ENCODE assay signal across 13 cellular contexts in the genomic region with DNA sequence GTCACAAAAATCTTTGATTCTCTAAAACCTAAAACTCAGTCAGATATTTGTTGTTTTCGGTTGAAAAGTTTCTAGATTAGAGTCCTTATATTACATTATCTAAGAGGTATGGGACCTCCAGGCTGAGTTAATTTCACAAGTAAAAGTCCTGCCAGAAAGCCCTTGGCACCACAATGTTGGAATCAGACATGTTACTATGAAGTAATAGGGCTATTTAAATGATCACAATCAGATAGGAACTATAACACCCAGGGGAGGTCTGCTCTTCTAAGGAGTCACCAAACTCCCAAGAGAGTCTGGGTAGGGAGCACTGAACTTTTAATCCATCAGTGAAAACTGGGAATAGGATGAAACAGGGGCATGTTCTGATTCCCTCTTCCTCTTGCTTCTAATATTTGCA. TPM values are rescaled to one million over a fixed set of nuclear protein-coding genes. Genes with fewer than 3 reads are reported as not detected.
DNase-seq lines count a peak whose midpoint lies in the region; ATAC-seq and TF ChIP-seq lines count a peak whose summit lies in the region.
"Had no signal": no experiment of that assay in that cellular context is flagged by ENCODE, and none has a peak within 500 bp of the region (broad histone marks: within the 10 kb centered on the region; RNA-seq: fewer than 3 reads in every experiment).

No MANE protein-coding gene starts in this region.

- 0 out of 2 replicates have a peak overlapping the region, but pooled peaks have one; percentile 22 for H2AFZ ChIP-seq in GM23248
- H2AFZ ChIP-seq: GM23338 had no signal

- H3K27me3 ChIP-seq in GM23248 (replicated peaks; ENCODE audit: insufficient read depth) (no peaks in the 10 kb centered on the region), esophagus muscularis mucosa (no peaks in the 10 kb centered on the region), suprapubic skin (no peaks in the 10 kb centered on the region), right cardiac atrium (ENCODE audit: control insufficient read depth, insufficient read depth) (no peaks in the 10 kb centered on the region)
- H3K27me3 ChIP-seq: BLaER1 treated with 17β-estradiol and CSF1 and Interleukin-3, amounts not matched to agents 10 nM and 100 nM had no signal

- no peak overlapping the region for H3K4me3 ChIP-seq in GM23248
- H3K4me3 ChIP-seq in esophagus muscularis mucosa = no peak overlapping the region
- H3K4me3 ChIP-seq in suprapubic skin = no peak overlapping the region
- H3K4me3 ChIP-seq in right cardiac atrium (ENCODE audit: low read length) = no peak overlapping the region
- H3K4me3 ChIP-seq: BLaER1 treated with 17β-estradiol and CSF1 and Interleukin-3, amounts not matched to agents 10 nM and 100 nM; GM23338 had no signal

- peaks cover 20% of the 10 kb centered on the region for H3F3A ChIP-seq in GM23248 (ENCODE audit: insufficient read depth)

- in situ Hi-C loops in GM23248 (cut with MboI) = no loop called here

- DNase-seq in GM23248 = peak; percentile 29
- DNase-seq in esophagus muscularis mucosa (ENCODE audit: extremely low spot score) = peak; percentile 24
- DNase-seq in left lobe of liver (ENCODE audit: low spot score) = no peak
- peak in 1 of 2 donors; percentile 53 for DNase-seq in suprapubic skin (ENCODE audit: low spot score in 2 of 2)
- no peak for DNase-seq in right cardiac atrium
- DNase-seq in activated CD4-positive, alpha-beta T cell treated with anti-CD3 and anti-CD28 coated beads, Interleukin-2, amount 50 U/mL, for 48 hours = no peak
- DNase-seq: ACHN; CD4-positive, CD25-positive, alpha-beta regulatory T cell; H7; IMR-90 had no signal

- H3K4me1 ChIP-seq in GM23248 (ENCODE audit: insufficient read depth) (peaks cover 22% of the 10 kb centered on the region), esophagus muscularis mucosa (peaks cover 7 to 10% (median 10%) of the 10 kb centered on the region in 4 donors), suprapubic skin (peaks cover 17% of the 10 kb centered on the region), right cardiac atrium (ENCODE audit: control insufficient read depth, insufficient read depth, low read length) (peaks cover 3% of the 10 kb centered on the region)

- H3K27ac ChIP-seq in GM23248 = no peak overlapping the region
- no peak overlapping the region for H3K27ac ChIP-seq in esophagus muscularis mucosa (replicated peaks in 1 of 4)
- H3K27ac ChIP-seq in suprapubic skin = peak overlapping the region; percentile 1
- H3K27ac ChIP-seq in right cardiac atrium (ENCODE audit: low read length) = no peak overlapping the region
- H3K27ac ChIP-seq: BLaER1 treated with 17β-estradiol and CSF1 and Interleukin-3, amounts not matched to agents 10 nM and 100 nM had no signal

- H3K9me3 ChIP-seq in GM23248 (ENCODE audit: low read depth) (no peaks in the 10 kb centered on the region), esophagus muscularis mucosa (peaks cover 0 to 16% (median 9%) of the 10 kb centered on the region in 4 donors), suprapubic skin (no peaks in the 10 kb centered on the region), right cardiac atrium (ENCODE audit: control insufficient read depth, low read length) (no peaks in the 10 kb centered on the region)

- 30 to 41% methylated on average over 1 of the region's 1 CpG for WGBS in GM23248 (ENCODE audit: low coverage in 1 of 2, low lambda C conversion rate in 2 of 2, missing lambda C conversion rate in 2 of 2), 2 experiments
- WGBS in esophagus muscularis mucosa = 94% methylated on average over 1 of the region's 1 CpG
- WGBS in suprapubic skin = 68% methylated on average over 1 of the region's 1 CpG
- WGBS in right cardiac atrium = 62% methylated on average over 1 of the region's 1 CpG

- intact Hi-C loops in esophagus muscularis mucosa (cut with DNase I) (no loop called here), right cardiac atrium (cut with DNase I) (loop anchor here in 2 of 4 donors (5.0 to 10.0 kb wide), 2 partner anchors 128 to 141 kb away; no protein-coding TSS in a partner anchor)

- peak; percentile 52 for ATAC-seq in left lobe of liver
- no peak for ATAC-seq in right cardiac atrium
- ATAC-seq in HG02678 (IDR thresholded peaks at IDR 0.05; ENCODE audit: unreplicated experiment) = no peak
- ATAC-seq: GM23338 had no signal

- TF ChIP-seq EP300 in esophagus muscularis mucosa (IDR thresholded peaks at IDR 0.05) = no peak
- no peak for TF ChIP-seq EP300 in suprapubic skin (IDR thresholded peaks at IDR 0.05)

- no peak overlapping the region for H3K9ac ChIP-seq in GM23248

- no peak for TF ChIP-seq CTCF in esophagus muscularis mucosa (IDR thresholded peaks at IDR 0.05)
- no peak for TF ChIP-seq CTCF in suprapubic skin (IDR thresholded peaks at IDR 0.05)

- TF ChIP-seq POLR2A in esophagus muscularis mucosa (IDR thresholded peaks at IDR 0.05; ENCODE audit: low read depth) = no peak
- no peak for TF ChIP-seq POLR2A in suprapubic skin (IDR thresholded peaks at IDR 0.05)

- no peaks in the 10 kb centered on the region for H3K9me2 ChIP-seq in GM23248 (ENCODE audit: insufficient read depth)

- H4K20me1 ChIP-seq in GM23248 (ENCODE audit: insufficient read depth) = no peaks in the 10 kb centered on the region; the same call in 1 of the 2 replicates
- H4K20me1 ChIP-seq: BLaER1 treated with 17β-estradiol and CSF1 and Interleukin-3, amounts not matched to agents 10 nM and 100 nM had no signal

- H3K4me2 ChIP-seq in GM23248 (ENCODE audit: unreplicated experiment) = no peak overlapping the region
- H3K4me2 ChIP-seq: GM23338 had no signal

- H3K79me2 ChIP-seq in GM23248 (ENCODE audit: insufficient read depth) = no peaks in the 10 kb centered on the region

- no peaks in the 10 kb centered on the region for H3K36me3 ChIP-seq in GM23248 (ENCODE audit: low read depth)
- H3K36me3 ChIP-seq in esophagus muscularis mucosa = no peaks in the 10 kb centered on the region
- H3K36me3 ChIP-seq in suprapubic skin = no peaks in the 10 kb centered on the region
- H3K36me3 ChIP-seq: BLaER1 treated with 17β-estradiol and CSF1 and Interleukin-3, amounts not matched to agents 10 nM and 100 nM had no signal

RNA-seq across cellular contexts. Expression of a gene that starts 54.2 kb away (rescaled TPM):
- total RNA-seq in GM23248 (2014; rRNA removed; shearing (Covaris generic)) = 82.0 and 91.4 TPM in 2 replicates
- 99.1 and 100 TPM in 2 replicates for polyA plus RNA-seq in GM23248 (2016; fragmentation: Nextera tagmentation; extraction: Ambion mirVana)
- 10 to 100 TPM; 27.0 to 59.4 (median 43.5) TPM for total RNA-seq in esophagus muscularis mucosa
- total RNA-seq in left lobe of liver = 24.9 TPM
- 10 to 100 TPM; 19.3 to 35.1 (median 27.8) TPM for total RNA-seq in suprapubic skin
- total RNA-seq in right cardiac atrium = 10 to 100 TPM; 42.6 to 71.3 (median 53.5) TPM
- 44.2 TPM for polyA plus RNA-seq in right cardiac atrium

Comparison
In these comparisons a context has a peak if more than half of its experiments do, and no peak if none do; other contexts are left out.
1. DNase-seq: peak in GM23248 (single experiment) and esophagus muscularis mucosa (single experiment); none in left lobe of liver (single experiment), right cardiac atrium (0 of 3) and activated CD4-positive, alpha-beta T cell treated with anti-CD3 and anti-CD28 coated beads, Interleukin-2, amount 50 U/mL, for 48 hours (0 of 2).